30 cellular contexts compared by ENCODE assay signal in genomic region chr1:245404952-245405351, GRCh38.
"Had no signal": no experiment of that assay in that cellular context is flagged by ENCODE, and none has a peak within 500 bp of the region (broad histone marks: within the 10 kb centered on the region; RNA-seq: fewer than 3 reads in every experiment).

No MANE protein-coding gene starts in this region.

- H3K27me3 ChIP-seq: gastrocnemius medialis, heart left ventricle, hepatocyte, left lung, right lobe of liver, tibial nerve, upper lobe of left lung had no signal

- H3K4me3 ChIP-seq: gastrocnemius medialis, heart left ventricle, hepatocyte, left lung, mucosa of descending colon, right lobe of liver, thoracic aorta, tibial nerve, upper lobe of left lung had no signal

- ATAC-seq: esophagus mucosa; gastrocnemius medialis; heart left ventricle; left cardiac atrium; left lung; mucosa of descending colon; natural killer cell treated with Interleukin-12 subunit alpha and Interleukin-12 subunit beta and Interleukin-15 and Interleukin-18, amount 100 ng/mL, for 72 hours; right lobe of liver; stimulated activated naive B cell treated with anti-CD40 and anti-IgM and Interleukin-4, amounts not matched to agents 10 μg/mL and 1 μg/mL and 100 μg/mL, for 72 hours had no signal

- H3K9me3 ChIP-seq: gastrocnemius medialis, heart left ventricle, left lung, mucosa of descending colon, right lobe of liver, thoracic aorta, tibial nerve, upper lobe of left lung had no signal

- FAIRE-seq: islet of Langerhans, small intestine, urothelium cell line had no signal

- DNase-seq: effector CD8-positive, alpha-beta T cell; endodermal cell; foreskin fibroblast; gastrocnemius medialis; heart left ventricle; left cardiac atrium; left lung; mesenchymal stem cell; mucosa of descending colon; naive B cell; right lobe of liver; small intestine; stimulated activated CD4-positive, alpha-beta T cell treated with anti-CD3 and anti-CD28 coated beads, Interleukin-15, amount 100 ng/mL, for 24 hours; stimulated activated CD4-positive, alpha-beta T cell treated with anti-CD3 and anti-CD28 coated beads, Interleukin-2, amount 100 ng/mL, for 48 hours; stimulated activated naive B cell treated with anti-CD40 and anti-IgM and Interleukin-4, amounts not matched to agents 10 μg/mL and 1 μg/mL and 100 μg/mL, for 72 hours; upper lobe of left lung had no signal

- H3K4me1 Mint-ChIP-seq: naive B cell; stimulated activated naive B cell treated with anti-CD40 and anti-IgM and Interleukin-4, amounts not matched to agents 10 μg/mL and 1 μg/mL and 100 μg/mL, for 72 hours had no signal

- H3K27ac Mint-ChIP-seq: dendritic cell treated with granulocyte-macrophage colony-stimulating factor and Interleukin-4, amounts not matched to agents 40 ng/mL and 50 ng/mL, for 4 days; endodermal cell; mesothelial cell of epicardium; naive B cell; natural killer cell treated with Interleukin-12 subunit alpha and Interleukin-12 subunit beta and Interleukin-15 and Interleukin-18, amount 100 ng/mL, for 72 hours; progenitor cell of endocrine pancreas; stimulated activated naive B cell treated with anti-CD40 and anti-IgM and Interleukin-4, amounts not matched to agents 10 μg/mL and 1 μg/mL and 100 μg/mL, for 72 hours; stimulated activated naive CD8-positive, alpha-beta T cell treated with anti-CD3 and anti-CD28 coated beads, Interleukin-15, Interleukin-2, amounts not matched to agents 100 ng/mL and 50 ng/mL, for 24 hours had no signal

- H3K27ac ChIP-seq: epithelial cell of prostate, gastrocnemius medialis, heart left ventricle, hepatocyte, left lung, parathyroid adenoma, right lobe of liver, thoracic aorta, tibial nerve, upper lobe of left lung had no signal

- H3K36me3 ChIP-seq: gastrocnemius medialis, heart left ventricle, left lung, right lobe of liver, thoracic aorta, tibial nerve, upper lobe of left lung had no signal

- H3K4me3 Mint-ChIP-seq: dendritic cell treated with granulocyte-macrophage colony-stimulating factor and Interleukin-4, amounts not matched to agents 40 ng/mL and 50 ng/mL, for 4 days; endodermal cell; mesothelial cell of epicardium; naive B cell; natural killer cell treated with Interleukin-12 subunit alpha and Interleukin-12 subunit beta and Interleukin-15 and Interleukin-18, amount 100 ng/mL, for 72 hours; neural crest cell; stimulated activated naive B cell treated with anti-CD40 and anti-IgM and Interleukin-4, amounts not matched to agents 10 μg/mL and 1 μg/mL and 100 μg/mL, for 72 hours; stimulated activated naive CD8-positive, alpha-beta T cell treated with anti-CD3 and anti-CD28 coated beads, Interleukin-15, Interleukin-2, amounts not matched to agents 100 ng/mL and 50 ng/mL, for 24 hours had no signal

- H3K36me3 Mint-ChIP-seq: mesothelial cell of epicardium; naive B cell; natural killer cell treated with Interleukin-12 subunit alpha and Interleukin-12 subunit beta and Interleukin-15 and Interleukin-18, amount 100 ng/mL, for 72 hours; stimulated activated naive B cell treated with anti-CD40 and anti-IgM and Interleukin-4, amounts not matched to agents 10 μg/mL and 1 μg/mL and 100 μg/mL, for 72 hours had no signal

- H3K27me3 Mint-ChIP-seq: naive B cell had no signal

- H3K9me3 Mint-ChIP-seq: dendritic cell treated with granulocyte-macrophage colony-stimulating factor and Interleukin-4, amounts not matched to agents 40 ng/mL and 50 ng/mL, for 4 days; endodermal cell; mesothelial cell of epicardium; natural killer cell treated with Interleukin-12 subunit alpha and Interleukin-12 subunit beta and Interleukin-15 and Interleukin-18, amount 100 ng/mL, for 72 hours; neural crest cell; stimulated activated naive B cell treated with anti-CD40 and anti-IgM and Interleukin-4, amounts not matched to agents 10 μg/mL and 1 μg/mL and 100 μg/mL, for 72 hours; stimulated activated naive CD8-positive, alpha-beta T cell treated with anti-CD3 and anti-CD28 coated beads, Interleukin-15, Interleukin-2, amounts not matched to agents 100 ng/mL and 50 ng/mL, for 24 hours had no signal
